Comparison of ENCODE assay signal across 1 cellular context in the genomic region with DNA sequence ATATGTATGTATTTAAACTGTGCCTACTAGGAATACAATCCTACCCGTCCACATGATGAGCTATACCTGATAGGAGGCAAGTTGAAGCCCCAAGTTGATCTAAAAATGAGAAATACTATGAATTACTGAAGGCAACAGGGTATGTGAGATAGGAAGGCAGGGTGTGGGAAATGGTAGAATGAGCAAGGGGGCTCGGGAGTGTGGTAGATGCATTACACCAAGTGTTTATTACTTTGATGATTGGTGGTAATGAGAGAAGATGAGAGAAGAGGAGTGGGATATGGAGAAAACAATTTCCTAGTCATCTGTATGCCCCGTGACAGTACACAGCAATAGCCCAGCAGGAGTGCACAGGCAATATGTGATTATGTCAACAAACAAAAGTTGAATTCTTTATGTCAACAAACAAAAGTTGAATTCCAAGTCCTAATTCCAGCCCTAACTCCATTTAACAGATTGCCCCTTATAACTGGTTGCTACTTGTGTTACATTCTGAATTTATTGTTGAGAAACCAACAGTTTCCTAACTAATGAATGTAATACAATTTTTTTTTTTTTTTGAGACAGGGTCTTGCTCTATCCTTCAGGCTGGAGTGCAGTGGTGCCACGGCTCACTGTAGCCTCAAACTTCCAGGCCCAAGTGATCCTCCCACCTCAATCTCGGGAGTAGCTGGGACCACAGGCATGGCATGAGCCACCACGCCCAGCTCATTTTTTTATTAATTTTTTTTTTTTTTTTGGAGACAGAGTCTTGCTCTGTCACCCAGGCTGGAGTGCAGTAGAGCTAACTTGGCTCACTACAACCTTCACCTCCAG.
TF ChIP-seq lines count a peak whose summit lies in the region.

No MANE protein-coding gene starts in this region.

TF ChIP-seq in HEK293, 187 proteins besides CTCF, POLR2A, EP300 and RAD21 (continued from another document and continues in another):
- TF ChIP-seq, protein P1, sequence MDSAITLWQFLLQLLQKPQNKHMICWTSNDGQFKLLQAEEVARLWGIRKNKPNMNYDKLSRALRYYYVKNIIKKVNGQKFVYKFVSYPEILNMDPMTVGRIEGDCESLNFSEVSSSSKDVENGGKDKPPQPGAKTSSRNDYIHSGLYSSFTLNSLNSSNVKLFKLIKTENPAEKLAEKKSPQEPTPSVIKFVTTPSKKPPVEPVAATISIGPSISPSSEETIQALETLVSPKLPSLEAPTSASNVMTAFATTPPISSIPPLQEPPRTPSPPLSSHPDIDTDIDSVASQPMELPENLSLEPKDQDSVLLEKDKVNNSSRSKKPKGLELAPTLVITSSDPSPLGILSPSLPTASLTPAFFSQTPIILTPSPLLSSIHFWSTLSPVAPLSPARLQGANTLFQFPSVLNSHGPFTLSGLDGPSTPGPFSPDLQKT (IDR thresholded peaks at IDR 0.05; ENCODE audit: borderline replicate concordance, low read depth, low read length), result no peak
- TF ChIP-seq ZNF530 (tag by site-specific recombination; IDR thresholded peaks at IDR 0.05; ENCODE audit: low read depth) (no peak), ZNF239 (tag by site-specific recombination; IDR thresholded peaks at IDR 0.05) (no peak), ZSCAN23 (tag by site-specific recombination; IDR thresholded peaks at IDR 0.05) (peak; percentile 66; the same call in 1 of the 2 replicates), ZBTB1 (tag by site-specific recombination; IDR thresholded peaks at IDR 0.05) (0 out of 2 replicates have a peak, but pooled peaks have one; percentile 29), ZNF146 (tag by site-specific recombination; IDR thresholded peaks at IDR 0.05) (no peak), YY1 (tag by site-specific recombination; IDR thresholded peaks at IDR 0.05) (no peak), ZNF416 (tag by site-specific recombination; IDR thresholded peaks at IDR 0.05) (no peak), ZFHX2 (tag by site-specific recombination; conservative IDR thresholded peaks at IDR 0.05) (no peak), ZFP41 (tag by site-specific recombination; IDR thresholded peaks at IDR 0.05; ENCODE audit: borderline replicate concordance) (no peak), ZFP69B (tag by site-specific recombination; IDR thresholded peaks at IDR 0.05) (no peak), ZNF549 (tag by site-specific recombination; IDR thresholded peaks at IDR 0.05) (no peak), ZNF555 (tag by site-specific recombination; conservative IDR thresholded peaks at IDR 0.05) (no peak), ZNF629 (tag by site-specific recombination; IDR thresholded peaks at IDR 0.05) (peak; percentile 63), ZBTB20 (tag by site-specific recombination; IDR thresholded peaks at IDR 0.05) (0 out of 2 replicates have a peak, but pooled peaks have one; percentile 34), GLIS1 (tag by site-specific recombination; IDR thresholded peaks at IDR 0.05) (peak; percentile 57), KLF1 (tag by site-specific recombination; IDR thresholded peaks at IDR 0.05) (no peak), ZNF560 (tag by site-specific recombination; IDR thresholded peaks at IDR 0.05; ENCODE audit: borderline replicate concordance) (no peak), ZNF501 (tag by site-specific recombination; IDR thresholded peaks at IDR 0.05) (0 out of 2 replicates have a peak, but pooled peaks have one; percentile 32), ZNF132 (tag by site-specific recombination; IDR thresholded peaks at IDR 0.05; ENCODE audit: borderline replicate concordance) (no peak)
- TF ChIP-seq, protein P2, sequence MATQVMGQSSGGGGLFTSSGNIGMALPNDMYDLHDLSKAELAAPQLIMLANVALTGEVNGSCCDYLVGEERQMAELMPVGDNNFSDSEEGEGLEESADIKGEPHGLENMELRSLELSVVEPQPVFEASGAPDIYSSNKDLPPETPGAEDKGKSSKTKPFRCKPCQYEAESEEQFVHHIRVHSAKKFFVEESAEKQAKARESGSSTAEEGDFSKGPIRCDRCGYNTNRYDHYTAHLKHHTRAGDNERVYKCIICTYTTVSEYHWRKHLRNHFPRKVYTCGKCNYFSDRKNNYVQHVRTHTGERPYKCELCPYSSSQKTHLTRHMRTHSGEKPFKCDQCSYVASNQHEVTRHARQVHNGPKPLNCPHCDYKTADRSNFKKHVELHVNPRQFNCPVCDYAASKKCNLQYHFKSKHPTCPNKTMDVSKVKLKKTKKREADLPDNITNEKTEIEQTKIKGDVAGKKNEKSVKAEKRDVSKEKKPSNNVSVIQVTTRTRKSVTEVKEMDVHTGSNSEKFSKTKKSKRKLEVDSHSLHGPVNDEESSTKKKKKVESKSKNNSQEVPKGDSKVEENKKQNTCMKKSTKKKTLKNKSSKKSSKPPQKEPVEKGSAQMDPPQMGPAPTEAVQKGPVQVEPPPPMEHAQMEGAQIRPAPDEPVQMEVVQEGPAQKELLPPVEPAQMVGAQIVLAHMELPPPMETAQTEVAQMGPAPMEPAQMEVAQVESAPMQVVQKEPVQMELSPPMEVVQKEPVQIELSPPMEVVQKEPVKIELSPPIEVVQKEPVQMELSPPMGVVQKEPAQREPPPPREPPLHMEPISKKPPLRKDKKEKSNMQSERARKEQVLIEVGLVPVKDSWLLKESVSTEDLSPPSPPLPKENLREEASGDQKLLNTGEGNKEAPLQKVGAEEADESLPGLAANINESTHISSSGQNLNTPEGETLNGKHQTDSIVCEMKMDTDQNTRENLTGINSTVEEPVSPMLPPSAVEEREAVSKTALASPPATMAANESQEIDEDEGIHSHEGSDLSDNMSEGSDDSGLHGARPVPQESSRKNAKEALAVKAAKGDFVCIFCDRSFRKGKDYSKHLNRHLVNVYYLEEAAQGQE (tag by site-specific recombination; IDR thresholded peaks at IDR 0.05), result no peak
- TF ChIP-seq, protein P3, sequence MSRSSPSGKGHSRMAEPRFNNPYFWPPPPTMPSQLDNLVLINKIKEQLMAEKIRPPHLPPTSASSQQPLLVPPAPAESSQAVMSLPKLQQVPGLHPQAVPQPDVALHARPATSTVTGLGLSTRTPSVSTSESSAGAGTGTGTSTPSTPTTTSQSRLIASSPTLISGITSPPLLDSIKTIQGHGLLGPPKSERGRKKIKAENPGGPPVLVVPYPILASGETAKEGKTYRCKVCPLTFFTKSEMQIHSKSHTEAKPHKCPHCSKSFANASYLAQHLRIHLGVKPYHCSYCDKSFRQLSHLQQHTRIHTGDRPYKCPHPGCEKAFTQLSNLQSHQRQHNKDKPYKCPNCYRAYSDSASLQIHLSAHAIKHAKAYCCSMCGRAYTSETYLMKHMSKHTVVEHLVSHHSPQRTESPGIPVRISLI (tag by site-specific recombination; IDR thresholded peaks at IDR 0.05), result peak; percentile 92
- TF ChIP-seq, protein P4, sequence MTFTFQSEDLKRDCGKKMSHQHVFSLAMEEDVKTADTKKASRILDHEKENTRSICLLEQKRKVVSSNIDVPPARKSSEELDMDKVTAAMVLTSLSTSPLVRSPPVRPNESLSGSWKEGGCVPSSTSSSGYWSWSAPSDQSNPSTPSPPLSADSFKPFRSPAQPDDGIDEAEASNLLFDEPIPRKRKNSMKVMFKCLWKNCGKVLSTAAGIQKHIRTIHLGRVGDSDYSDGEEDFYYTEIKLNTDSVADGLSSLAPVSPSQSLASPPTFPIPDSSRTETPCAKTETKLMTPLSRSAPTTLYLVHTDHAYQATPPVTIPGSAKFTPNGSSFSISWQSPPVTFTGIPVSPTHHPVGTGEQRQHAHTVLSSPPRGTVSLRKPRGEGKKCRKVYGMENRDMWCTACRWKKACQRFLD (tag by site-specific recombination; IDR thresholded peaks at IDR 0.05), result no peak
- TF ChIP-seq, protein P5, sequence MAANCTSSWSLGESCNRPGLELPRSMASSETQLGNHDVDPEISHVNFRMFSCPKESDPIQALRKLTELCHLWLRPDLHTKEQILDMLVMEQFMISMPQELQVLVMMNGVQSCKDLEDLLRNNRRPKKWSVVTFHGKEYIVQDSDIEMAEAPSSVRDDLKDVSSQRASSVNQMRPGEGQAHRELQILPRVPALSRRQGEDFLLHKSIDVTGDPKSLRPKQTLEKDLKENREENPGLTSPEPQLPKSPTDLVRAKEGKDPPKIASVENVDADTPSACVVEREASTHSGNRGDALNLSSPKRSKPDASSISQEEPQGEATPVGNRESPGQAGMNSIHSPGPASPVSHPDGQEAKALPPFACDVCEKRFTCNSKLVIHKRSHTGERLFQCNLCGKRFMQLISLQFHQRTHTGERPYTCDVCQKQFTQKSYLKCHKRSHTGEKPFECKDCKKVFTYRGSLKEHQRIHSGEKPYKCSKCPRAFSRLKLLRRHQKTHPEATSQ (tag by site-specific recombination; IDR thresholded peaks at IDR 0.05), result no peak
- TF ChIP-seq, protein P6, sequence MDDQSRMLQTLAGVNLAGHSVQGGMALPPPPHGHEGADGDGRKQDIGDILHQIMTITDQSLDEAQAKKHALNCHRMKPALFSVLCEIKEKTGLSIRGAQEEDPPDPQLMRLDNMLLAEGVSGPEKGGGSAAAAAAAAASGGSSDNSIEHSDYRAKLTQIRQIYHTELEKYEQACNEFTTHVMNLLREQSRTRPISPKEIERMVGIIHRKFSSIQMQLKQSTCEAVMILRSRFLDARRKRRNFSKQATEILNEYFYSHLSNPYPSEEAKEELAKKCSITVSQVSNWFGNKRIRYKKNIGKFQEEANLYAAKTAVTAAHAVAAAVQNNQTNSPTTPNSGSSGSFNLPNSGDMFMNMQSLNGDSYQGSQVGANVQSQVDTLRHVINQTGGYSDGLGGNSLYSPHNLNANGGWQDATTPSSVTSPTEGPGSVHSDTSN (CRISPR knock-in tag; IDR thresholded peaks at IDR 0.05), result no peak
- TF ChIP-seq, protein P7, sequence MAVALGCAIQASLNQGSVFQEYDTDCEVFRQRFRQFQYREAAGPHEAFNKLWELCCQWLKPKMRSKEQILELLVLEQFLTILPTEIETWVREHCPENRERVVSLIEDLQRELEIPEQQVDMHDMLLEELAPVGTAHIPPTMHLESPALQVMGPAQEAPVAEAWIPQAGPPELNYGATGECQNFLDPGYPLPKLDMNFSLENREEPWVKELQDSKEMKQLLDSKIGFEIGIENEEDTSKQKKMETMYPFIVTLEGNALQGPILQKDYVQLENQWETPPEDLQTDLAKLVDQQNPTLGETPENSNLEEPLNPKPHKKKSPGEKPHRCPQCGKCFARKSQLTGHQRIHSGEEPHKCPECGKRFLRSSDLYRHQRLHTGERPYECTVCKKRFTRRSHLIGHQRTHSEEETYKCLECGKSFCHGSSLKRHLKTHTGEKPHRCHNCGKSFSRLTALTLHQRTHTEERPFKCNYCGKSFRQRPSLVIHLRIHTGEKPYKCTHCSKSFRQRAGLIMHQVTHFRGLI (tag by site-specific recombination; IDR thresholded peaks at IDR 0.05), result no peak
- TF ChIP-seq, protein P8, sequence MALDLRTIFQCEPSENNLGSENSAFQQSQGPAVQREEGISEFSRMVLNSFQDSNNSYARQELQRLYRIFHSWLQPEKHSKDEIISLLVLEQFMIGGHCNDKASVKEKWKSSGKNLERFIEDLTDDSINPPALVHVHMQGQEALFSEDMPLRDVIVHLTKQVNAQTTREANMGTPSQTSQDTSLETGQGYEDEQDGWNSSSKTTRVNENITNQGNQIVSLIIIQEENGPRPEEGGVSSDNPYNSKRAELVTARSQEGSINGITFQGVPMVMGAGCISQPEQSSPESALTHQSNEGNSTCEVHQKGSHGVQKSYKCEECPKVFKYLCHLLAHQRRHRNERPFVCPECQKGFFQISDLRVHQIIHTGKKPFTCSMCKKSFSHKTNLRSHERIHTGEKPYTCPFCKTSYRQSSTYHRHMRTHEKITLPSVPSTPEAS (tag by site-specific recombination; IDR thresholded peaks at IDR 0.05), result 0 out of 2 replicates have a peak, but pooled peaks have one; percentile 15
- TF ChIP-seq, protein P9, sequence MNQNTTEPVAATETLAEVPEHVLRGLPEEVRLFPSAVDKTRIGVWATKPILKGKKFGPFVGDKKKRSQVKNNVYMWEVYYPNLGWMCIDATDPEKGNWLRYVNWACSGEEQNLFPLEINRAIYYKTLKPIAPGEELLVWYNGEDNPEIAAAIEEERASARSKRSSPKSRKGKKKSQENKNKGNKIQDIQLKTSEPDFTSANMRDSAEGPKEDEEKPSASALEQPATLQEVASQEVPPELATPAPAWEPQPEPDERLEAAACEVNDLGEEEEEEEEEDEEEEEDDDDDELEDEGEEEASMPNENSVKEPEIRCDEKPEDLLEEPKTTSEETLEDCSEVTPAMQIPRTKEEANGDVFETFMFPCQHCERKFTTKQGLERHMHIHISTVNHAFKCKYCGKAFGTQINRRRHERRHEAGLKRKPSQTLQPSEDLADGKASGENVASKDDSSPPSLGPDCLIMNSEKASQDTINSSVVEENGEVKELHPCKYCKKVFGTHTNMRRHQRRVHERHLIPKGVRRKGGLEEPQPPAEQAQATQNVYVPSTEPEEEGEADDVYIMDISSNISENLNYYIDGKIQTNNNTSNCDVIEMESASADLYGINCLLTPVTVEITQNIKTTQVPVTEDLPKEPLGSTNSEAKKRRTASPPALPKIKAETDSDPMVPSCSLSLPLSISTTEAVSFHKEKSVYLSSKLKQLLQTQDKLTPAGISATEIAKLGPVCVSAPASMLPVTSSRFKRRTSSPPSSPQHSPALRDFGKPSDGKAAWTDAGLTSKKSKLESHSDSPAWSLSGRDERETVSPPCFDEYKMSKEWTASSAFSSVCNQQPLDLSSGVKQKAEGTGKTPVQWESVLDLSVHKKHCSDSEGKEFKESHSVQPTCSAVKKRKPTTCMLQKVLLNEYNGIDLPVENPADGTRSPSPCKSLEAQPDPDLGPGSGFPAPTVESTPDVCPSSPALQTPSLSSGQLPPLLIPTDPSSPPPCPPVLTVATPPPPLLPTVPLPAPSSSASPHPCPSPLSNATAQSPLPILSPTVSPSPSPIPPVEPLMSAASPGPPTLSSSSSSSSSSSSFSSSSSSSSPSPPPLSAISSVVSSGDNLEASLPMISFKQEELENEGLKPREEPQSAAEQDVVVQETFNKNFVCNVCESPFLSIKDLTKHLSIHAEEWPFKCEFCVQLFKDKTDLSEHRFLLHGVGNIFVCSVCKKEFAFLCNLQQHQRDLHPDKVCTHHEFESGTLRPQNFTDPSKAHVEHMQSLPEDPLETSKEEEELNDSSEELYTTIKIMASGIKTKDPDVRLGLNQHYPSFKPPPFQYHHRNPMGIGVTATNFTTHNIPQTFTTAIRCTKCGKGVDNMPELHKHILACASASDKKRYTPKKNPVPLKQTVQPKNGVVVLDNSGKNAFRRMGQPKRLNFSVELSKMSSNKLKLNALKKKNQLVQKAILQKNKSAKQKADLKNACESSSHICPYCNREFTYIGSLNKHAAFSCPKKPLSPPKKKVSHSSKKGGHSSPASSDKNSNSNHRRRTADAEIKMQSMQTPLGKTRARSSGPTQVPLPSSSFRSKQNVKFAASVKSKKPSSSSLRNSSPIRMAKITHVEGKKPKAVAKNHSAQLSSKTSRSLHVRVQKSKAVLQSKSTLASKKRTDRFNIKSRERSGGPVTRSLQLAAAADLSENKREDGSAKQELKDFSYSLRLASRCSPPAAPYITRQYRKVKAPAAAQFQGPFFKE (tag by site-specific recombination; IDR thresholded peaks at IDR 0.05; ENCODE audit: borderline replicate concordance), result no peak
- TF ChIP-seq, protein P10, sequence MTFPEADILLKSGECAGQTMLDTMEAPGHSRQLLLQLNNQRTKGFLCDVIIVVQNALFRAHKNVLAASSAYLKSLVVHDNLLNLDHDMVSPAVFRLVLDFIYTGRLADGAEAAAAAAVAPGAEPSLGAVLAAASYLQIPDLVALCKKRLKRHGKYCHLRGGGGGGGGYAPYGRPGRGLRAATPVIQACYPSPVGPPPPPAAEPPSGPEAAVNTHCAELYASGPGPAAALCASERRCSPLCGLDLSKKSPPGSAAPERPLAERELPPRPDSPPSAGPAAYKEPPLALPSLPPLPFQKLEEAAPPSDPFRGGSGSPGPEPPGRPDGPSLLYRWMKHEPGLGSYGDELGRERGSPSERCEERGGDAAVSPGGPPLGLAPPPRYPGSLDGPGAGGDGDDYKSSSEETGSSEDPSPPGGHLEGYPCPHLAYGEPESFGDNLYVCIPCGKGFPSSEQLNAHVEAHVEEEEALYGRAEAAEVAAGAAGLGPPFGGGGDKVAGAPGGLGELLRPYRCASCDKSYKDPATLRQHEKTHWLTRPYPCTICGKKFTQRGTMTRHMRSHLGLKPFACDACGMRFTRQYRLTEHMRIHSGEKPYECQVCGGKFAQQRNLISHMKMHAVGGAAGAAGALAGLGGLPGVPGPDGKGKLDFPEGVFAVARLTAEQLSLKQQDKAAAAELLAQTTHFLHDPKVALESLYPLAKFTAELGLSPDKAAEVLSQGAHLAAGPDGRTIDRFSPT (tag by site-specific recombination; IDR thresholded peaks at IDR 0.05), result no peak
